Comparison of ENCODE assay signal across 8 cellular contexts in the genomic region with DNA sequence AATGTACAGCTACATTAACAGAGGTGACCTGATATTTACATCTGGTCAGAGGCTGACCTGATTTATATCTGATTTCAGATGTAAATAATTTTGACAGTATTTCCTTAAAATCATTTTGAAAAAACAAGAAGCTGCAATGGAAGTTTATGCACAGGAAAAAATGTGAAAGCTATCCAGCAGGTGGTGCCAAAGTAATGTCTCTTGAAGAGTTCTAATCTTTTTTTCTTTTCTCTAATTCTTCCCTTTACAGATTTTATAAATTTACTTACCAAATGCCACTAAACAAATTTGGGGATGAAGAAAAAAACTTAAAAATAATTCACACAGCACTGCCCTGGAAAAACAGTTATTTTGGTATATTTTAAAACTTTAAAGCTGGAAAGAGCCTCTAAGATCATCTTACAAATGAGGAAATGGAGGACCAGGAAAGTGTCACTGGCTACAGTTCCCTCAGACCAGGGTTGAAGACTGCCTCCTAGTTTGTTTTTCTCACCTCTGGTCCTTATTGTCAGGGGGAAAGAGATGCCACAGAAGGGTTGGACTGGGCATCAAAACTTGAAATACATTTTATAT. TPM values are rescaled to one million over a fixed set of nuclear protein-coding genes. Genes with fewer than 3 reads are reported as not detected.
DNase-seq lines count a peak whose midpoint lies in the region.

No MANE protein-coding gene starts in this region.

- DNase-seq in A172 (ENCODE audit: low spot score) (peak; percentile 53), EL (peak; percentile 52), NCI-H2107 (lab: John Stamatoyannopoulos, UW) (peak; percentile 2), foreskin melanocyte (peak; percentile 37), iPS-NIHi7 (ENCODE audit: extremely low spot score) (no peak), amniotic stem cell (lab: John Stamatoyannopoulos, UW) (no peak)
- DNase-seq in activated CD4-positive, alpha-beta T cell treated with anti-CD3 and anti-CD28 coated beads, Interleukin-2, amount 50 U/mL, for 4 hours, result peak; percentile 43 to 49
- peak; percentile 53 for DNase-seq in stimulated activated CD4-positive, alpha-beta T cell treated with anti-CD3 and anti-CD28 coated beads, Interleukin-15, amount 100 ng/mL, for 24 hours

RNA-seq across cellular contexts. Expression of gene FBLN7, which starts 16.4 kb away (rescaled TPM):
- 1.5 and 2.9 TPM in 2 replicates for total RNA-seq in A172 (2014; rRNA removed; shearing (Covaris generic))

Comparison
In these comparisons a context has a peak if more than half of its experiments do, and no peak if none do; other contexts are left out.
1. DNase-seq: peak in A172 (single experiment), EL (single experiment), NCI-H2107 (single experiment), activated CD4-positive, alpha-beta T cell treated with anti-CD3 and anti-CD28 coated beads, Interleukin-2, amount 50 U/mL, for 4 hours (2 of 2), foreskin melanocyte (single experiment) and stimulated activated CD4-positive, alpha-beta T cell treated with anti-CD3 and anti-CD28 coated beads, Interleukin-15, amount 100 ng/mL, for 24 hours (single experiment); none in iPS-NIHi7 (single experiment) and amniotic stem cell (single experiment).